Comparison of ENCODE assay signal across 21 cellular contexts in genomic region chr2:206792645-206793044, GRCh38. TPM values are rescaled to one million over a fixed set of nuclear protein-coding genes. Genes with fewer than 3 reads are reported as not detected.
DNase-seq lines count a peak whose midpoint lies in the region; ATAC-seq, FAIRE-seq and TF ChIP-seq lines count a peak whose summit lies in the region.
"Had no signal": no experiment of that assay in that cellular context is flagged by ENCODE, and none has a peak within 500 bp of the region (broad histone marks: within the 10 kb centered on the region; RNA-seq: fewer than 3 reads in every experiment).

No MANE protein-coding gene starts in this region.

- H3K27me3 Mint-ChIP-seq in activated T-cell treated with anti-CD3 and anti-CD28 coated beads, Interleukin-2, amount 50 U/mL, for 24 hours = no peaks in the 10 kb centered on the region
- no peaks in the 10 kb centered on the region for H3K27me3 Mint-ChIP-seq in CD8-positive, alpha-beta T cell (ENCODE audit: low read depth)
- H3K27me3 Mint-ChIP-seq in stimulated activated naive B cell treated with anti-CD40 and anti-IgM and Interleukin-4, amounts not matched to agents 10 μg/mL and 1 μg/mL and 100 μg/mL, for 72 hours = no peaks in the 10 kb centered on the region
- H3K27me3 Mint-ChIP-seq in H9 (ENCODE audit: low read depth) = no peaks in the 10 kb centered on the region
- H3K27me3 Mint-ChIP-seq: CD4-positive, CD25-positive, alpha-beta regulatory T cell had no signal

- TF ChIP-seq CTCF in CD8-positive, alpha-beta T cell (IDR thresholded peaks at IDR 0.05) = no peak
- no peak for TF ChIP-seq CTCF in H9 (conservative IDR thresholded peaks at IDR 0.05)

- H2BK120ac ChIP-seq in H9 (ENCODE audit: low read depth, low read length, poor library complexity, severe bottlenecking) = no peak overlapping the region

- H3K4me3 ChIP-seq in CD8-positive, alpha-beta T cell (ENCODE audit: low read depth, low read length) = no peak overlapping the region
- H3K4me3 ChIP-seq: GM23248, K562 had no signal

- no peak overlapping the region for H3K14ac ChIP-seq in H9 (ENCODE audit: insufficient read depth, low read length)

- H3T11ph ChIP-seq in H9 (ENCODE audit: low read length) = no peak overlapping the region

- no peak overlapping the region for H2BK15ac ChIP-seq in H9 (ENCODE audit: low read depth, low read length)

- peak; percentile 30 for FAIRE-seq in GM12892 (lab: Jason Lieb, UNC)
- FAIRE-seq: D721Med, G401.6, GM19239, H54, HTR-8/SVneo, K562 had no signal

- POLR2A ChIA-PET in CD8-positive, alpha-beta T cell (lab: Charles Lee) = no interaction called here

- no peaks in the 10 kb centered on the region for H3K9me3 Mint-ChIP-seq in activated T-cell treated with anti-CD3 and anti-CD28 coated beads, Interleukin-2, amount 50 U/mL, for 24 hours
- no peaks in the 10 kb centered on the region for H3K9me3 Mint-ChIP-seq in CD8-positive, alpha-beta T cell
- no peaks in the 10 kb centered on the region for H3K9me3 Mint-ChIP-seq in stimulated activated naive B cell treated with anti-CD40 and anti-IgM and Interleukin-4, amounts not matched to agents 10 μg/mL and 1 μg/mL and 100 μg/mL, for 72 hours
- no peaks in the 10 kb centered on the region for H3K9me3 Mint-ChIP-seq in H9
- H3K9me3 Mint-ChIP-seq: CD4-positive, CD25-positive, alpha-beta regulatory T cell; HFFc6 had no signal

- peaks cover 6% of the 10 kb centered on the region for H3K4me1 Mint-ChIP-seq in activated T-cell treated with anti-CD3 and anti-CD28 coated beads, Interleukin-2, amount 50 U/mL, for 24 hours (ENCODE audit: low read depth)
- peaks cover 3% of the 10 kb centered on the region for H3K4me1 Mint-ChIP-seq in CD8-positive, alpha-beta T cell (ENCODE audit: low read depth)
- H3K4me1 Mint-ChIP-seq in stimulated activated naive B cell treated with anti-CD40 and anti-IgM and Interleukin-4, amounts not matched to agents 10 μg/mL and 1 μg/mL and 100 μg/mL, for 72 hours = peaks cover 0 to 7% of the 10 kb centered on the region in 2 donors
- H3K4me1 Mint-ChIP-seq in H9 = no peaks in the 10 kb centered on the region

- no peak overlapping the region for H3K9ac ChIP-seq in H9 (ENCODE audit: extremely low read depth, insufficient read length, low read length)
- H3K9ac ChIP-seq: GM23248 had no signal

- no CpG with 5 or more reads among the region's 5 CpGs for WGBS in H9 (ENCODE audit: extremely low coverage, insufficient read length, low lambda C conversion rate)

- no peaks in the 10 kb centered on the region for H4K20me1 ChIP-seq in H9 (ENCODE audit: control insufficient read depth, insufficient read depth, insufficient read length)

- no peaks in the 10 kb centered on the region for H3K4me1 ChIP-seq in CD8-positive, alpha-beta T cell (ENCODE audit: insufficient read depth, low read length)
- H3K4me1 ChIP-seq in H9 (ENCODE audit: insufficient read depth, low read length) = no peaks in the 10 kb centered on the region
- H3K4me1 ChIP-seq: Caco-2 had no signal

- no peak overlapping the region for H3K27ac ChIP-seq in CD8-positive, alpha-beta T cell (ENCODE audit: low read depth, low read length)
- no peak overlapping the region for H3K27ac ChIP-seq in H9 (ENCODE audit: insufficient read length, low read depth, low read length)
- H3K27ac ChIP-seq: GM23248 had no signal

- H4K91ac ChIP-seq in H9 (ENCODE audit: insufficient read length, low read depth, low read length) = no peak overlapping the region

- H3K79me2 ChIP-seq in H9 (ENCODE audit: insufficient read depth, low read length) = no peaks in the 10 kb centered on the region

- no peak overlapping the region for H3K4ac ChIP-seq in H9 (ENCODE audit: low read depth, low read length)

- DNase-seq in activated T-cell treated with anti-CD3 and anti-CD28 coated beads, Interleukin-2, amount 50 U/mL, for 24 hours = no peak
- no peak for DNase-seq in activated T-cell treated with anti-CD3 and anti-CD28 coated beads, Interleukin-2, amount 50 U/mL, for 1 hour
- no peak for DNase-seq in CD8-positive, alpha-beta T cell
- no peak for DNase-seq in GM12892 (ENCODE audit: insufficient read length)
- no peak for DNase-seq in stimulated activated naive B cell treated with anti-CD40 and anti-IgM and Interleukin-4, amounts not matched to agents 10 μg/mL and 1 μg/mL and 100 μg/mL, for 72 hours
- DNase-seq in H9 = no peak
- DNase-seq: BE2C; C1 segment of cervical spinal cord; Caco-2; CD4-positive, CD25-positive, alpha-beta regulatory T cell; GM23248; HFFc6; IMR-90 had no signal

- no peak for TF ChIP-seq POLR2A in GM12892 (IDR thresholded peaks at IDR 0.05; ENCODE audit: low read depth, low read length)

- no peaks in the 10 kb centered on the region for H3K23me2 ChIP-seq in H9 (ENCODE audit: insufficient read length, low read depth, low read length, poor library complexity, severe bottlenecking)

- peaks cover 28% of the 10 kb centered on the region for H3K36me3 ChIP-seq in CD8-positive, alpha-beta T cell (ENCODE audit: insufficient read depth, low read length)

- H3K4me3 Mint-ChIP-seq in activated T-cell treated with anti-CD3 and anti-CD28 coated beads, Interleukin-2, amount 50 U/mL, for 24 hours = no peak overlapping the region
- H3K4me3 Mint-ChIP-seq in CD8-positive, alpha-beta T cell = no peak overlapping the region
- no peak overlapping the region for H3K4me3 Mint-ChIP-seq in stimulated activated naive B cell treated with anti-CD40 and anti-IgM and Interleukin-4, amounts not matched to agents 10 μg/mL and 1 μg/mL and 100 μg/mL, for 72 hours
- no peak overlapping the region for H3K4me3 Mint-ChIP-seq in H9
- H3K4me3 Mint-ChIP-seq: CD4-positive, CD25-positive, alpha-beta regulatory T cell; HFFc6 had no signal

- no peak overlapping the region for H3K18ac ChIP-seq in H9 (ENCODE audit: insufficient read length, low read depth, low read length)

- no peaks in the 10 kb centered on the region for H3K9me3 ChIP-seq in CD8-positive, alpha-beta T cell (ENCODE audit: low read length)
- no peaks in the 10 kb centered on the region for H3K9me3 ChIP-seq in H9 (ENCODE audit: control insufficient read depth, low read depth, low read length)
- H3K9me3 ChIP-seq: BE2C, Caco-2 had no signal

- H2AFZ ChIP-seq in H9 (ENCODE audit: low read length) = no peak overlapping the region
- H2AFZ ChIP-seq: GM23248 had no signal

- no peak overlapping the region for H2AK5ac ChIP-seq in H9 (ENCODE audit: insufficient read length, low read length)

- no peak overlapping the region for H2BK12ac ChIP-seq in H9 (ENCODE audit: insufficient read length, low read depth, low read length)

- CTCF ChIA-PET in CD8-positive, alpha-beta T cell (lab: Charles Lee) = interaction anchor here (1.0 to 2.5 kb wide), 3 partner anchors 8 to 681 kb away, joined by 3 to 21 read pairs (median 11); no protein-coding TSS in a partner anchor

- H3K4me2 ChIP-seq in H9 (ENCODE audit: insufficient read depth, insufficient read length, low read length) = no peak overlapping the region

- no peak overlapping the region for H3K23ac ChIP-seq in H9 (ENCODE audit: insufficient read length, low read depth, low read length)

- peaks cover 79% of the 10 kb centered on the region for H3K36me3 Mint-ChIP-seq in activated T-cell treated with anti-CD3 and anti-CD28 coated beads, Interleukin-2, amount 50 U/mL, for 24 hours (ENCODE audit: low read depth)
- peaks cover 72% of the 10 kb centered on the region for H3K36me3 Mint-ChIP-seq in CD8-positive, alpha-beta T cell
- H3K36me3 Mint-ChIP-seq in stimulated activated naive B cell treated with anti-CD40 and anti-IgM and Interleukin-4, amounts not matched to agents 10 μg/mL and 1 μg/mL and 100 μg/mL, for 72 hours = peaks cover 33 to 46% of the 10 kb centered on the region in 2 donors
- H3K36me3 Mint-ChIP-seq in H9 (ENCODE audit: insufficient read depth in 1 of 3, low read depth in 3 of 3) = peaks cover 8 to 62% (median 48%) of the 10 kb centered on the region in 3 experiments; a peak in 6 of 7 replicates

- no peak overlapping the region for H4K8ac ChIP-seq in H9 (replicated peaks; ENCODE audit: insufficient read length, low read depth, low read length)

- no peak overlapping the region for H2BK5ac ChIP-seq in H9 (ENCODE audit: insufficient read length, low read length)

- no peaks in the 10 kb centered on the region for H3K27me3 ChIP-seq in CD8-positive, alpha-beta T cell (ENCODE audit: insufficient read depth, low read length)
- no peaks in the 10 kb centered on the region for H3K27me3 ChIP-seq in H9 (ENCODE audit: insufficient read depth, low read length)
- H3K27me3 ChIP-seq: BE2C had no signal

- no peak overlapping the region for H4K5ac ChIP-seq in H9 (ENCODE audit: insufficient read length, low read depth, low read length)

- intact Hi-C loops in CD8-positive, alpha-beta T cell (cut with DNase I, micrococcal nuclease) = no loop called here

- no peak overlapping the region for H3K56ac ChIP-seq in H9 (ENCODE audit: insufficient read length, low read depth, low read length)

- no peaks in the 10 kb centered on the region for H3K79me1 ChIP-seq in H9 (ENCODE audit: insufficient read depth, low read depth, low read length, poor library complexity, severe bottlenecking)

- ATAC-seq in CD8-positive, alpha-beta T cell = no peak
- ATAC-seq in stimulated activated naive B cell treated with anti-CD40 and anti-IgM and Interleukin-4, amounts not matched to agents 10 μg/mL and 1 μg/mL and 100 μg/mL, for 72 hours (replicated peaks) = peak; percentile 36 to 53
- ATAC-seq in GM21717 (IDR thresholded peaks at IDR 0.05; ENCODE audit: unreplicated experiment) = no peak
- ATAC-seq: HCT116, K562 had no signal

- H2BK20ac ChIP-seq in H9 (ENCODE audit: low read depth, low read length, poor library complexity, severe bottlenecking) = no peak overlapping the region

- H3K27ac Mint-ChIP-seq in activated T-cell treated with anti-CD3 and anti-CD28 coated beads, Interleukin-2, amount 50 U/mL, for 24 hours = peak overlapping the region; percentile 14
- H3K27ac Mint-ChIP-seq in CD8-positive, alpha-beta T cell = peak overlapping the region; percentile 22
- H3K27ac Mint-ChIP-seq in stimulated activated naive B cell treated with anti-CD40 and anti-IgM and Interleukin-4, amounts not matched to agents 10 μg/mL and 1 μg/mL and 100 μg/mL, for 72 hours = no peak overlapping the region
- no peak overlapping the region for H3K27ac Mint-ChIP-seq in H9
- H3K27ac Mint-ChIP-seq: HFFc6 had no signal

RNA-seq across cellular contexts. Expression of gene FASTKD2, which starts 27.2 kb away (rescaled TPM):
- total RNA-seq in CD8-positive, alpha-beta T cell = 10 to 100 TPM; 31.3 to 33.8 TPM
- polyA plus RNA-seq in GM12892 (2012; ENCODE audit: missing spikeins) = 26.4 TPM
- total RNA-seq in H9 (2021) = 39.2 and 40.1 TPM in 2 replicates

RNA-seq across cellular contexts. Expression of gene MDH1B, which starts 27.5 kb away (rescaled TPM):
- total RNA-seq in CD8-positive, alpha-beta T cell = under 1 TPM; 0.19 to 0.33 TPM
- polyA plus RNA-seq in GM12892 (2012; ENCODE audit: missing spikeins) = 0.74 TPM
- 1.3 and 1.4 TPM in 2 replicates for total RNA-seq in H9 (2021)
- total RNA-seq: CD4-positive, CD25-positive, alpha-beta regulatory T cell had no signal
- polyA plus RNA-seq: CD4-positive, CD25-positive, alpha-beta regulatory T cell had no signal

Comparison
In these comparisons a context has a peak if more than half of its experiments do, and no peak if none do; other contexts are left out.
1. H3K27ac Mint-ChIP-seq: peak in activated T-cell treated with anti-CD3 and anti-CD28 coated beads, Interleukin-2, amount 50 U/mL, for 24 hours (single experiment) and CD8-positive, alpha-beta T cell (single experiment); none in stimulated activated naive B cell treated with anti-CD40 and anti-IgM and Interleukin-4, amounts not matched to agents 10 μg/mL and 1 μg/mL and 100 μg/mL, for 72 hours (single experiment) and H9 (0 of 3).
2. ATAC-seq: peak in stimulated activated naive B cell treated with anti-CD40 and anti-IgM and Interleukin-4, amounts not matched to agents 10 μg/mL and 1 μg/mL and 100 μg/mL, for 72 hours (2 of 2); none in CD8-positive, alpha-beta T cell (single experiment) and GM21717 (single experiment).